Comparison of ENCODE assay signal across 25 cellular contexts in the genomic region with DNA sequence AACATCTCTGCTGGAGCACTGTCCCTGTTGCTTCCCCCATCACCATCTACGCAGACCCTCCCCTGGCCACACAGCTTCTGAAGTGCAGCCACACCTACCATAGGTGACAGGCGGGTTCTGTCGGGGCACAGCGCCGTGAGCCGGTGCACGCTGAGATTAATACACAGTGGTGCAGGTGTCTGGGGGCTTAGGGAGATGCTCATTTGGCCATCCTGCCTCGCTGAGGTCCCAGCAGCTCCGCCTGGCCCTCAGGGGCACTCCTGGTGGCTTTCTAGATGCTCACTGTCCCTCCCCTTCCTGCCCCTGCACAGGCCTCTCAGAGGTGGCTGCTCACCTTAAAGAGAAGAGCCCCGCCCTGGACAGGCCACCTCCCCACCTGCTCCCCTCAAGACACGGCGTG. TPM values are rescaled to one million over a fixed set of nuclear protein-coding genes. Genes with fewer than 3 reads are reported as not detected.
DNase-seq lines count a peak whose midpoint lies in the region; ATAC-seq and TF ChIP-seq lines count a peak whose summit lies in the region.
"Had no signal": no experiment of that assay in that cellular context is flagged by ENCODE, and none has a peak within 500 bp of the region (broad histone marks: within the 10 kb centered on the region; RNA-seq: fewer than 3 reads in every experiment).

No MANE protein-coding gene starts in this region.

- H3K4me3 Mint-ChIP-seq in GM23338: no peak overlapping the region
- no peak overlapping the region for H3K4me3 Mint-ChIP-seq in neural crest cell
- H3K4me3 Mint-ChIP-seq: CD4-positive, alpha-beta memory T cell; H9; IgD-negative memory B cell had no signal

- H4K20me1 ChIP-seq in GM23338 (replicated peaks; ENCODE audit: insufficient read depth): no peaks in the 10 kb centered on the region
- H4K20me1 ChIP-seq: BLaER1 treated with 17β-estradiol and CSF1 and Interleukin-3, amounts not matched to agents 10 nM and 100 nM had no signal

- H3K27ac ChIP-seq in GM23338 (ENCODE audit: low read depth) (no peak overlapping the region), angular gyrus (ENCODE audit: low read depth, low read length) (peak overlapping the region; percentile 56), temporal lobe (ENCODE audit: low read depth, low read length) (peak overlapping the region; percentile 83), WERI-Rb-1 (no peak overlapping the region)
- H3K27ac ChIP-seq: BLaER1 treated with 17β-estradiol and CSF1 and Interleukin-3, amounts not matched to agents 10 nM and 100 nM; GM23248; KMS-11; RWPE1 had no signal

- peak; percentile 16; the same call in 1 of the 3 replicates for ATAC-seq in GM23338
- ATAC-seq in HG02938 (IDR thresholded peaks at IDR 0.05; ENCODE audit: unreplicated experiment): no peak
- ATAC-seq: GM12878 had no signal

- H3K4me2 ChIP-seq in GM23338: no peak overlapping the region
- H3K4me2 ChIP-seq: BLaER1 treated with 17β-estradiol and CSF1 and Interleukin-3, amounts not matched to agents 10 nM and 100 nM; KMS-11 had no signal

- H3K4me1 Mint-ChIP-seq in GM23338 (peaks cover 22% of the 10 kb centered on the region), neural crest cell (peaks cover 33% of the 10 kb centered on the region)

- no peak overlapping the region for H3K27ac Mint-ChIP-seq in GM23338
- H3K27ac Mint-ChIP-seq in neural crest cell (ENCODE audit: unreplicated experiment): peak overlapping the region; percentile 35
- H3K27ac Mint-ChIP-seq: IgD-negative memory B cell had no signal

- H3K27me3 Mint-ChIP-seq in GM23338 (ENCODE audit: insufficient read depth, low read depth, poor library complexity) (no peaks in the 10 kb centered on the region), neural crest cell (ENCODE audit: low read depth) (peaks cover 2% of the 10 kb centered on the region)

- H3K36me3 Mint-ChIP-seq in GM23338 (ENCODE audit: low read depth) (no peaks in the 10 kb centered on the region), neural crest cell (ENCODE audit: low read depth) (no peaks in the 10 kb centered on the region)
- H3K36me3 Mint-ChIP-seq: CD4-positive, alpha-beta memory T cell; IgD-negative memory B cell had no signal

- TF ChIP-seq CTCF in GM23338 (conservative IDR thresholded peaks at IDR 0.05; ENCODE audit: low read depth in 2 of 2): no peak
- no peak for TF ChIP-seq CTCF in neural crest cell (conservative IDR thresholded peaks at IDR 0.05)
- TF ChIP-seq CTCF in WERI-Rb-1 (IDR thresholded peaks at IDR 0.05; ENCODE audit: low read depth, low read length): no peak
- TF ChIP-seq CTCF in GM10266 (IDR thresholded peaks at IDR 0.05; ENCODE audit: control insufficient read depth, insufficient read depth, low read depth, missing control alignments): no peak

- H2AFZ ChIP-seq in GM23338: no peak overlapping the region
- H2AFZ ChIP-seq: GM23248 had no signal

- no peak overlapping the region for H3K4me3 ChIP-seq in GM23338
- H3K4me3 ChIP-seq in WERI-Rb-1 (ENCODE audit: low read depth, low read length): no peak overlapping the region
- H3K4me3 ChIP-seq: A549; BLaER1 treated with 17β-estradiol and CSF1 and Interleukin-3, amounts not matched to agents 10 nM and 100 nM; GM12878; GM23248 had no signal

- no peaks in the 10 kb centered on the region for H3K27me3 ChIP-seq in GM23338 (ENCODE audit: insufficient read depth)
- no peaks in the 10 kb centered on the region for H3K27me3 ChIP-seq in WERI-Rb-1 (ENCODE audit: insufficient read depth, low read depth, severe bottlenecking)
- H3K27me3 ChIP-seq: BLaER1 treated with 17β-estradiol and CSF1 and Interleukin-3, amounts not matched to agents 10 nM and 100 nM had no signal

- DNase-seq in GM23338 (ENCODE audit: low spot score) (no peak), neural crest cell (ENCODE audit: low read depth, low spot score) (no peak), WERI-Rb-1 (no peak), GM10266 (ENCODE audit: extremely low spot score) (no peak)
- DNase-seq: AML-193; CD4-positive, alpha-beta memory T cell; COR-L47; DMS53; GM23248; H9; MM.1S; NCI-H1417; NCI-H1694; NCI-H2029 treated with DMSO at 0.1 percent for 48 hours; NCI-H446 treated with DMSO at 0.1 percent for 48 hours; SHP77 treated with DMSO at 0.1 percent for 48 hours had no signal

- H3K9me3 Mint-ChIP-seq in GM23338 (no peaks in the 10 kb centered on the region), neural crest cell (no peaks in the 10 kb centered on the region)
- H3K9me3 Mint-ChIP-seq: CD4-positive, alpha-beta memory T cell; H9 had no signal

- H3K36me3 ChIP-seq in GM23338 (ENCODE audit: insufficient read depth) (no peaks in the 10 kb centered on the region; the same call in 1 of the 2 replicates), WERI-Rb-1 (no peaks in the 10 kb centered on the region)
- H3K36me3 ChIP-seq: BLaER1 treated with 17β-estradiol and CSF1 and Interleukin-3, amounts not matched to agents 10 nM and 100 nM had no signal

- H3F3A ChIP-seq in GM23338 (replicated peaks; ENCODE audit: low read depth): no peaks in the 10 kb centered on the region

- H3K9me3 ChIP-seq in WERI-Rb-1 (ENCODE audit: severe bottlenecking): no peaks in the 10 kb centered on the region
- H3K9me3 ChIP-seq: A549; BLaER1 treated with 17β-estradiol and CSF1 and Interleukin-3, amounts not matched to agents 10 nM and 100 nM had no signal

- no peaks in the 10 kb centered on the region for H3K79me2 ChIP-seq in GM23338 (replicated peaks; ENCODE audit: insufficient read depth)

- H3K9me2 ChIP-seq in GM23338 (ENCODE audit: insufficient read depth): no peaks in the 10 kb centered on the region

- H3K4me1 ChIP-seq in GM23338 (ENCODE audit: insufficient read depth): peaks cover 6% of the 10 kb centered on the region; the same call in 1 of the 2 replicates

TF ChIP-seq in GM23338, 12 proteins besides CTCF, POLR2A, EP300 and RAD21 (continues in another document):
- no peak for TF ChIP-seq EZH2 (IDR thresholded peaks at IDR 0.05; ENCODE audit: low read depth, unreplicated experiment)
- TF ChIP-seq ZNF114 (CRISPR knock-in tag; IDR thresholded peaks at IDR 0.05): no peak
- TF ChIP-seq, protein P1, sequence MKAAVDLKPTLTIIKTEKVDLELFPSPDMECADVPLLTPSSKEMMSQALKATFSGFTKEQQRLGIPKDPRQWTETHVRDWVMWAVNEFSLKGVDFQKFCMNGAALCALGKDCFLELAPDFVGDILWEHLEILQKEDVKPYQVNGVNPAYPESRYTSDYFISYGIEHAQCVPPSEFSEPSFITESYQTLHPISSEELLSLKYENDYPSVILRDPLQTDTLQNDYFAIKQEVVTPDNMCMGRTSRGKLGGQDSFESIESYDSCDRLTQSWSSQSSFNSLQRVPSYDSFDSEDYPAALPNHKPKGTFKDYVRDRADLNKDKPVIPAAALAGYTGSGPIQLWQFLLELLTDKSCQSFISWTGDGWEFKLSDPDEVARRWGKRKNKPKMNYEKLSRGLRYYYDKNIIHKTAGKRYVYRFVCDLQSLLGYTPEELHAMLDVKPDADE (IDR thresholded peaks at IDR 0.05): no peak
- TF ChIP-seq ZNF331 (CRISPR knock-in tag; IDR thresholded peaks at IDR 0.05; ENCODE audit: low read depth): no peak
- no peak for TF ChIP-seq JUNB (IDR thresholded peaks at IDR 0.05; ENCODE audit: unreplicated experiment)
- TF ChIP-seq, protein P2, sequence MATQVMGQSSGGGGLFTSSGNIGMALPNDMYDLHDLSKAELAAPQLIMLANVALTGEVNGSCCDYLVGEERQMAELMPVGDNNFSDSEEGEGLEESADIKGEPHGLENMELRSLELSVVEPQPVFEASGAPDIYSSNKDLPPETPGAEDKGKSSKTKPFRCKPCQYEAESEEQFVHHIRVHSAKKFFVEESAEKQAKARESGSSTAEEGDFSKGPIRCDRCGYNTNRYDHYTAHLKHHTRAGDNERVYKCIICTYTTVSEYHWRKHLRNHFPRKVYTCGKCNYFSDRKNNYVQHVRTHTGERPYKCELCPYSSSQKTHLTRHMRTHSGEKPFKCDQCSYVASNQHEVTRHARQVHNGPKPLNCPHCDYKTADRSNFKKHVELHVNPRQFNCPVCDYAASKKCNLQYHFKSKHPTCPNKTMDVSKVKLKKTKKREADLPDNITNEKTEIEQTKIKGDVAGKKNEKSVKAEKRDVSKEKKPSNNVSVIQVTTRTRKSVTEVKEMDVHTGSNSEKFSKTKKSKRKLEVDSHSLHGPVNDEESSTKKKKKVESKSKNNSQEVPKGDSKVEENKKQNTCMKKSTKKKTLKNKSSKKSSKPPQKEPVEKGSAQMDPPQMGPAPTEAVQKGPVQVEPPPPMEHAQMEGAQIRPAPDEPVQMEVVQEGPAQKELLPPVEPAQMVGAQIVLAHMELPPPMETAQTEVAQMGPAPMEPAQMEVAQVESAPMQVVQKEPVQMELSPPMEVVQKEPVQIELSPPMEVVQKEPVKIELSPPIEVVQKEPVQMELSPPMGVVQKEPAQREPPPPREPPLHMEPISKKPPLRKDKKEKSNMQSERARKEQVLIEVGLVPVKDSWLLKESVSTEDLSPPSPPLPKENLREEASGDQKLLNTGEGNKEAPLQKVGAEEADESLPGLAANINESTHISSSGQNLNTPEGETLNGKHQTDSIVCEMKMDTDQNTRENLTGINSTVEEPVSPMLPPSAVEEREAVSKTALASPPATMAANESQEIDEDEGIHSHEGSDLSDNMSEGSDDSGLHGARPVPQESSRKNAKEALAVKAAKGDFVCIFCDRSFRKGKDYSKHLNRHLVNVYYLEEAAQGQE (IDR thresholded peaks at IDR 0.05; ENCODE audit: unreplicated experiment): no peak

RNA-seq across cellular contexts. Expression of a gene that starts 18.9 kb away (rescaled TPM):
- 819 and 926 TPM in 2 replicates for total RNA-seq in GM23338 (2014; rRNA removed; shearing (Covaris generic))
- polyA plus RNA-seq in GM23338 (2016; fragmentation: Nextera tagmentation; extraction: Ambion mirVana): 3,213 and 3,415 TPM in 2 replicates
- total RNA-seq in neural crest cell (1,439 and 1,563 TPM in 2 replicates), temporal lobe (684 TPM)

Comparison
In these comparisons a context has a peak if more than half of its experiments do, and no peak if none do; other contexts are left out.
1. H3K27ac ChIP-seq: peak in angular gyrus (single experiment) and temporal lobe (single experiment); none in GM23338 (single experiment) and WERI-Rb-1 (single experiment).